Comparison of ENCODE assay signal across 8 cellular contexts in the genomic region with DNA sequence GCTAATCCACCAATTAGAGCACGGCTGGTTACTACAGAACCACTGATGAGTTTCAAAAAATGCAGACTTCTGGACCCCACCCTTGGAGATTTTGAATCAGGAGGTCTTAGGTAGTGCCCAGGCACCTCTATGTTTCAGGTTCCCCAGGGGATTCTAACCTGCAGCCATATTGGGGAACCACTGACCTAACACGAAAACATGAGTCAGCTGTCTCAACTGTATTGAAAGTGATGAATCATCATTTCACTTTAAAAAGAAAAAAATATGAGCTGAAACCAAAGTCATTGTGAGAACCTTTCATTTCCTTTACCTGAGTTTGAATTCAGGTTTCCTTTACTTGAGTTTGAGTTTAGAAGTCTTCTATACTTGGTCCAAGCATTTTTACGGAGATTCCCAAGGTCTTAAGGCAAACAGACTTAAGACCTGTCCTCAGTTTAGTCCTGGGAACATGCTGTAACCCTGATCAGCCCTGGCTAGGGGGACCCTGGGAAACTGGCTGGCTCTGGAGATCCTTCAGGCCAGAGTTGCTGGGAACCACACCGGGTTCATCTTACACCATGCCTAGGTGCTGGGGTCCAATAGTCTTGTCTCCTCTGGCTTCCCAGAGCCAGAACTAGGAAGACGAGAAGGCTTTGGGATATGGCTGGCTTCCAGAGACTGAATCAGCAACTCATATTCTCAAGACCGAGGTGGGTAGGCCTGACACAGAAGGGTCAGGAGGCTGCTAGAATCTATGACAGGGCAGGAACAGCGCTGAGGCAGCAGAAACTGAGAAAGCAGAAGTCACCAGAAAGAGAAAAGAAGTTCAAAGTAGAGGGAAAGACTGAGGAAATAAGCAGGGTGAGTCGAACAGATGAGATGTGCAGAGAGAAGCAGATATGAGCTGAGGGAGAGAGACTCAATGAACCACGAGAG. TPM values are rescaled to one million over a fixed set of nuclear protein-coding genes. Genes with fewer than 3 reads are reported as not detected.
DNase-seq lines count a peak whose midpoint lies in the region; ATAC-seq and TF ChIP-seq lines count a peak whose summit lies in the region.

No MANE protein-coding gene starts in this region.

- H3K27me3 ChIP-seq in adipocyte (replicated peaks; ENCODE audit: control insufficient read depth, insufficient read depth, low read length) (no peaks in the 10 kb centered on the region), neural progenitor cell (no peaks in the 10 kb centered on the region)

- peaks cover 2% of the 10 kb centered on the region for H3K27me3 Mint-ChIP-seq in endothelial cell (ENCODE audit: unreplicated experiment)
- H3K27me3 Mint-ChIP-seq in neural progenitor cell (ENCODE audit: insufficient read depth, low read depth) = no peaks in the 10 kb centered on the region

- no peak overlapping the region for H2AFZ ChIP-seq in neural progenitor cell (replicated peaks)

- no peaks in the 10 kb centered on the region for H3K79me2 ChIP-seq in neural progenitor cell (ENCODE audit: low read depth)

- TF ChIP-seq CTCF in endothelial cell (IDR thresholded peaks at IDR 0.05; ENCODE audit: unreplicated experiment) = no peak
- no peak for TF ChIP-seq CTCF in neural progenitor cell (IDR thresholded peaks at IDR 0.05)

- H3K9me3 Mint-ChIP-seq in endothelial cell (ENCODE audit: unreplicated experiment) (no peaks in the 10 kb centered on the region), neural progenitor cell (no peaks in the 10 kb centered on the region)

- H3K9ac ChIP-seq in adipocyte (ENCODE audit: low read length) = no peak overlapping the region
- H3K9ac ChIP-seq in neural progenitor cell = no peak overlapping the region

- H3K36me3 Mint-ChIP-seq in endothelial cell (ENCODE audit: low read depth, unreplicated experiment) (no peaks in the 10 kb centered on the region), neural progenitor cell (no peaks in the 10 kb centered on the region)

- H3K4me3 Mint-ChIP-seq in endothelial cell (ENCODE audit: unreplicated experiment) = no peak overlapping the region
- no peak overlapping the region for H3K4me3 Mint-ChIP-seq in neural progenitor cell

- peaks cover 8% of the 10 kb centered on the region for H3K4me1 ChIP-seq in adipocyte (ENCODE audit: control insufficient read depth, insufficient read depth, low read length)
- no peaks in the 10 kb centered on the region for H3K4me1 ChIP-seq in neural progenitor cell

- DNase-seq in KBM-7 = peak; percentile 67
- DNase-seq in adipocyte (ENCODE audit: low read depth) = peak; percentile 49
- peak; percentile 46 to 87 for DNase-seq in lung microvascular endothelial cell (ENCODE audit: low read depth in 2 of 2)
- no peak for DNase-seq in NCI-H526 (lab: John Stamatoyannopoulos, UW)
- DNase-seq in endothelial cell (ENCODE audit: low spot score) = no peak
- DNase-seq in neural progenitor cell (ENCODE audit: low spot score) = no peak

- no peak overlapping the region for H3K27ac ChIP-seq in neural progenitor cell

- H3K9me3 ChIP-seq in adipocyte (ENCODE audit: control insufficient read depth, low read length) (no peaks in the 10 kb centered on the region), neural progenitor cell (ENCODE audit: low read depth) (no peaks in the 10 kb centered on the region)

- H4K20me1 ChIP-seq in neural progenitor cell (ENCODE audit: low read depth) = no peaks in the 10 kb centered on the region

- H3K4me1 Mint-ChIP-seq in endothelial cell (ENCODE audit: unreplicated experiment) (peaks cover 22% of the 10 kb centered on the region), neural progenitor cell (no peaks in the 10 kb centered on the region)

- no peak overlapping the region for H3K4me2 ChIP-seq in neural progenitor cell

- in situ Hi-C loops in KBM-7 (cut with MboI; ENCODE audit: low pct_unique_long_range_greater_than_20kb, low sequenced_read_pairs) = no loop called here

- ATAC-seq in GM18502 (IDR thresholded peaks at IDR 0.05; ENCODE audit: poor library complexity, unreplicated experiment) (peak; percentile 81), GM21723 (IDR thresholded peaks at IDR 0.05; ENCODE audit: unreplicated experiment) (peak; percentile 87)

- no peak overlapping the region for H3K27ac Mint-ChIP-seq in endothelial cell (ENCODE audit: unreplicated experiment)
- H3K27ac Mint-ChIP-seq in neural progenitor cell = no peak overlapping the region

- H3K36me3 ChIP-seq in adipocyte (ENCODE audit: control insufficient read depth, insufficient read depth, low read length, severe bottlenecking) (no peaks in the 10 kb centered on the region), neural progenitor cell (no peaks in the 10 kb centered on the region)

- no peaks in the 10 kb centered on the region for H3F3A ChIP-seq in neural progenitor cell (ENCODE audit: low read depth)

- H3K4me3 ChIP-seq in adipocyte (ENCODE audit: low read length) (no peak overlapping the region), neural progenitor cell (no peak overlapping the region)

RNA-seq across cellular contexts. Expression of gene PDCD1LG2, which starts 16.5 kb away (rescaled TPM):
- total RNA-seq in lung microvascular endothelial cell (1.4 and 1.5 TPM in 2 replicates), endothelial cell (ENCODE audit: unreplicated experiment) (not detected), neural progenitor cell (ENCODE audit: low replicate concordance) (not detected in 2 replicates)

RNA-seq across cellular contexts. Expression of gene CD274, which starts 43.5 kb away (rescaled TPM):
- total RNA-seq in lung microvascular endothelial cell (4.4 and 7.5 TPM in 2 replicates), endothelial cell (ENCODE audit: unreplicated experiment) (0.56 TPM), neural progenitor cell (ENCODE audit: low replicate concordance) (not detected in 2 replicates)

RNA-seq across cellular contexts. Expression of gene PLGRKT, which starts 56.1 kb away (rescaled TPM):
- total RNA-seq in lung microvascular endothelial cell (5.0 and 5.2 TPM in 2 replicates), endothelial cell (ENCODE audit: unreplicated experiment) (4.8 TPM), neural progenitor cell (ENCODE audit: low replicate concordance) (37.7 and 38.4 TPM in 2 replicates)

Comparison
In these comparisons a context has a peak if more than half of its experiments do, and no peak if none do; other contexts are left out.
1. DNase-seq: peak in KBM-7 (single experiment), adipocyte (single experiment) and lung microvascular endothelial cell (2 of 2); none in NCI-H526 (0 of 2), endothelial cell (single experiment) and neural progenitor cell (single experiment).